8 cellular contexts compared by ENCODE assay signal in the genomic region with DNA sequence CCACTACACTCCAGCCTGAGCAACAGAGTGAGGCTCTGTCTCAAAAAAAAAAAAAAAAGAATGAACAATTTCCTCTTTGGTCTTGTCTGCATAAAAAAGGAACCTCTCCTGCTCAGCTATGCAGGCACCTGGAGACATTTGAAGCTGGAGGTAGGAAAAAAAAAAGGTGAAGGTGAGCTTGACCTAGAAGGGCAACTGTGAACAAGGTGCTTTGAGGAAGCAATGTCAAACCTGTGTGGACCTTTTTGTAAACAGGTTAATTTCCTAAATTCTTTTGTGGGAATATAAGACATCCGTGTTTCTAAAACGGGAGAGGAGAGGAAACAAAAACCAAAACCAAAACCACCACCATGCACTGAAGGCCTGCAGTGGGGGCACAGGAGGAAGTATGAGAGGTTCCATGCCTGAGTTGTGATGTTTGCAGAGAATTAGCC.
DNase-seq lines count a peak whose midpoint lies in the region; ATAC-seq and TF ChIP-seq lines count a peak whose summit lies in the region.

No MANE protein-coding gene starts in this region.

- no peaks in the 10 kb centered on the region for H3K9me3 Mint-ChIP-seq in dendritic cell treated with granulocyte-macrophage colony-stimulating factor and Interleukin-4, amounts not matched to agents 40 ng/mL and 50 ng/mL, for 4 days

- H3K27me3 Mint-ChIP-seq in dendritic cell treated with granulocyte-macrophage colony-stimulating factor and Interleukin-4, amounts not matched to agents 40 ng/mL and 50 ng/mL, for 4 days, result no peaks in the 10 kb centered on the region

- no peak for TF ChIP-seq EP300 in sigmoid colon (IDR thresholded peaks at IDR 0.05)

- H3K4me1 ChIP-seq in sigmoid colon, result peaks cover 0 to 90% (median 73%) of the 10 kb centered on the region in 4 donors

- WGBS in sigmoid colon, 2 donors, result 5 to 11% methylated on average over 2 of the region's 2 CpGs

- intact Hi-C loops in dendritic cell treated with granulocyte-macrophage colony-stimulating factor and Interleukin-4, amounts not matched to agents 40 ng/mL and 50 ng/mL, for 4 days (cut with micrococcal nuclease), result no loop called here
- intact Hi-C loops in sigmoid colon (cut with DNase I), result no loop called here

- peak overlapping the region; percentile 71 to 86 (median 84) for H3K27ac ChIP-seq in sigmoid colon

- TF ChIP-seq CTCF in NB4 (IDR thresholded peaks at IDR 0.05; ENCODE audit: low read depth, low read length) (no peak), sigmoid colon (IDR thresholded peaks at IDR 0.05) (no peak)

- H3K27me3 ChIP-seq in sigmoid colon, result no peaks in the 10 kb centered on the region

- H3K27ac Mint-ChIP-seq in dendritic cell treated with granulocyte-macrophage colony-stimulating factor and Interleukin-4, amounts not matched to agents 40 ng/mL and 50 ng/mL, for 4 days, result peak overlapping the region; percentile 76

- DNase-seq in NB4 (ENCODE audit: low read depth) (peak; percentile 75), sigmoid colon (no peak), NK-92 (lab: John Stamatoyannopoulos, UW; ENCODE audit: unreplicated experiment) (no peak), NCI-H2171 treated with DMSO at 0.1 percent for 48 hours (lab: John Stamatoyannopoulos, UW) (no peak), kidney glomerular epithelial cell (lab: John Stamatoyannopoulos, UW) (no peak)
- no peak for DNase-seq in stimulated activated CD4-positive, alpha-beta T cell treated with anti-CD3 and anti-CD28 coated beads, Interleukin-4, amount 100 ng/mL, for 24 hours

- H3K4me3 Mint-ChIP-seq in dendritic cell treated with granulocyte-macrophage colony-stimulating factor and Interleukin-4, amounts not matched to agents 40 ng/mL and 50 ng/mL, for 4 days, result peak overlapping the region; percentile 60

- peak; percentile 57 for ATAC-seq in GM19328 (IDR thresholded peaks at IDR 0.05; ENCODE audit: unreplicated experiment)

- H3K4me3 ChIP-seq in NB4 (ENCODE audit: low read depth, low read length), result peak overlapping the region; percentile 56
- no peak overlapping the region for H3K4me3 ChIP-seq in sigmoid colon

- H3K9me3 ChIP-seq in sigmoid colon, result no peaks in the 10 kb centered on the region

- H3K4me1 Mint-ChIP-seq in dendritic cell treated with granulocyte-macrophage colony-stimulating factor and Interleukin-4, amounts not matched to agents 40 ng/mL and 50 ng/mL, for 4 days (ENCODE audit: low read depth), result peaks cover 69% of the 10 kb centered on the region

- H3K36me3 ChIP-seq in sigmoid colon, result no peaks in the 10 kb centered on the region

- TF ChIP-seq POLR2A in NB4 (IDR thresholded peaks at IDR 0.05; ENCODE audit: extremely low read depth, insufficient read length), result no peak
- TF ChIP-seq POLR2A in sigmoid colon (IDR thresholded peaks at IDR 0.05), result no peak

- peaks cover 80% of the 10 kb centered on the region for H3K36me3 Mint-ChIP-seq in dendritic cell treated with granulocyte-macrophage colony-stimulating factor and Interleukin-4, amounts not matched to agents 40 ng/mL and 50 ng/mL, for 4 days (ENCODE audit: low read depth)
